Comparison of ENCODE assay signal across 8 cellular contexts in genomic region chr19:10471909-10472308, GRCh38. TPM values are rescaled to one million over a fixed set of nuclear protein-coding genes. Genes with fewer than 3 reads are reported as not detected.
DNase-seq lines count a peak whose midpoint lies in the region; ATAC-seq, FAIRE-seq and TF ChIP-seq lines count a peak whose summit lies in the region.

No MANE protein-coding gene starts in this region.

- no peak overlapping the region for H3K4me3 Mint-ChIP-seq in neural progenitor cell
- no peak overlapping the region for H3K4me3 Mint-ChIP-seq in CD8-positive, alpha-beta memory T cell
- H3K4me3 Mint-ChIP-seq in stimulated activated memory B cell treated with anti-CD40 and anti-IgM and Interleukin-4, amounts not matched to agents 10 μg/mL and 1 μg/mL and 100 μg/mL, for 72 hours = no peak overlapping the region

- ATAC-seq in GM12878 (peak; percentile 79), HG03571 (IDR thresholded peaks at IDR 0.05; ENCODE audit: unreplicated experiment) (no peak)
- no peak for ATAC-seq in stimulated activated memory B cell treated with anti-CD40 and anti-IgM and Interleukin-4, amounts not matched to agents 10 μg/mL and 1 μg/mL and 100 μg/mL, for 72 hours

- H3K27ac ChIP-seq in GM12878 (ENCODE audit: control insufficient read depth, insufficient read depth) (no peak overlapping the region), neural progenitor cell (no peak overlapping the region)
- H3K27ac ChIP-seq in CD8-positive, alpha-beta memory T cell (ENCODE audit: low read depth, low read length) = no peak overlapping the region

- no peak for TF ChIP-seq RAD21 in GM12878 (IDR thresholded peaks at IDR 0.05; ENCODE audit: insufficient read depth, low read depth, low read length)

- no peaks in the 10 kb centered on the region for H3K79me2 ChIP-seq in GM12878 (ENCODE audit: control insufficient read depth, insufficient read depth, low read length)
- H3K79me2 ChIP-seq in neural progenitor cell (ENCODE audit: low read depth) = no peaks in the 10 kb centered on the region

- H3K9ac ChIP-seq in GM12878 (ENCODE audit: control insufficient read depth, insufficient read depth, low read length) (no peak overlapping the region), neural progenitor cell (no peak overlapping the region)

- H3K9me3 Mint-ChIP-seq in neural progenitor cell = no peaks in the 10 kb centered on the region
- no peaks in the 10 kb centered on the region for H3K9me3 Mint-ChIP-seq in CD8-positive, alpha-beta memory T cell
- no peaks in the 10 kb centered on the region for H3K9me3 Mint-ChIP-seq in stimulated activated memory B cell treated with anti-CD40 and anti-IgM and Interleukin-4, amounts not matched to agents 10 μg/mL and 1 μg/mL and 100 μg/mL, for 72 hours

- no peak overlapping the region for H3K27ac Mint-ChIP-seq in neural progenitor cell
- no peak overlapping the region for H3K27ac Mint-ChIP-seq in CD8-positive, alpha-beta memory T cell
- H3K27ac Mint-ChIP-seq in stimulated activated memory B cell treated with anti-CD40 and anti-IgM and Interleukin-4, amounts not matched to agents 10 μg/mL and 1 μg/mL and 100 μg/mL, for 72 hours = no peak overlapping the region

- H3K4me1 ChIP-seq in GM12878 (ENCODE audit: control insufficient read depth, insufficient read depth, low read length) = no peaks in the 10 kb centered on the region
- peaks cover 21% of the 10 kb centered on the region for H3K4me1 ChIP-seq in neural progenitor cell
- no peaks in the 10 kb centered on the region for H3K4me1 ChIP-seq in CD8-positive, alpha-beta memory T cell (ENCODE audit: insufficient read depth, low read length)

- intact Hi-C loops in GM12878 (cut with micrococcal nuclease; ENCODE audit: unreplicated experiment) = no loop called here

- FAIRE-seq in GM12878 (lab: Jason Lieb, UNC) = no peak

- H2AFZ ChIP-seq in GM12878 (ENCODE audit: control insufficient read depth, low read depth, low read length) (no peak overlapping the region), neural progenitor cell (replicated peaks) (no peak overlapping the region)

- RAD21 ChIA-PET in GM12878 (lab: Charles Lee; ENCODE audit: unreplicated experiment) = interaction anchor here (1.0 to 1.4 kb wide), 2 partner anchors 56 to 228 kb away, joined by 3 read pairs; no protein-coding TSS in a partner anchor

- no peaks in the 10 kb centered on the region for H3F3A ChIP-seq in neural progenitor cell (ENCODE audit: low read depth)

- H3K4me3 ChIP-seq in GM12878 = no peak overlapping the region
- no peak overlapping the region for H3K4me3 ChIP-seq in neural progenitor cell
- no peak overlapping the region for H3K4me3 ChIP-seq in CD8-positive, alpha-beta memory T cell (ENCODE audit: low read length)

- no peaks in the 10 kb centered on the region for H3K36me3 Mint-ChIP-seq in neural progenitor cell
- peaks cover under 1 to 5% (median under 1%) of the 10 kb centered on the region in 3 donors for H3K36me3 Mint-ChIP-seq in CD8-positive, alpha-beta memory T cell
- H3K36me3 Mint-ChIP-seq in stimulated activated memory B cell treated with anti-CD40 and anti-IgM and Interleukin-4, amounts not matched to agents 10 μg/mL and 1 μg/mL and 100 μg/mL, for 72 hours = peaks cover 12% of the 10 kb centered on the region

- H3K4me1 Mint-ChIP-seq in neural progenitor cell = peaks cover 13% of the 10 kb centered on the region
- H3K4me1 Mint-ChIP-seq in CD8-positive, alpha-beta memory T cell = peaks cover 0 to 4% (median 0%) of the 10 kb centered on the region in 3 donors
- H3K4me1 Mint-ChIP-seq in stimulated activated memory B cell treated with anti-CD40 and anti-IgM and Interleukin-4, amounts not matched to agents 10 μg/mL and 1 μg/mL and 100 μg/mL, for 72 hours = no peaks in the 10 kb centered on the region

- TF ChIP-seq POLR2A in GM12878 (IDR thresholded peaks at IDR 0.05; ENCODE audit: low read depth, low read length) = no peak

- H3K4me2 ChIP-seq in GM12878 (ENCODE audit: control insufficient read depth, insufficient read depth) (no peak overlapping the region), neural progenitor cell (no peak overlapping the region)

- H4K20me1 ChIP-seq in GM12878 (ENCODE audit: control insufficient read depth, insufficient read depth) = no peaks in the 10 kb centered on the region
- H4K20me1 ChIP-seq in neural progenitor cell (ENCODE audit: low read depth) = no peaks in the 10 kb centered on the region

- BruUV-seq in GM12878 (replicated peaks; lab: Mats Ljungman, UMichigan) = no TSS peak

- POLR2A ChIA-PET in GM12878 (lab: Charles Lee) = interaction anchor here (0.6 kb wide), 4 partner anchors 70 to 1958 kb away, joined by 3 to 5 read pairs (median 4); partner anchors contain the start of gene ZNF414
- POLR2A ChIA-PET in CD8-positive, alpha-beta memory T cell (lab: Charles Lee) = interaction anchor here (0.6 kb wide), 1 partner anchor 10 kb away, joined by 4 read pairs; no protein-coding TSS in a partner anchor

- CTCF ChIA-PET in GM12878 (lab: Yijun Ruan, JAX) = interaction anchor here (0.7 to 2.7 kb wide), 5 partner anchors 11 to 173 kb away, joined by 3 to 7 read pairs (median 4); no protein-coding TSS in a partner anchor
- CTCF ChIA-PET in CD8-positive, alpha-beta memory T cell (lab: Charles Lee) = interaction anchor here (0.9 kb wide), 1 partner anchor 364 kb away, joined by 3 read pairs; the partner anchor contains the start of gene TMED1

- no peak for TF ChIP-seq EP300 in GM12878 (IDR thresholded peaks at IDR 0.05; ENCODE audit: borderline replicate concordance in 1 of 2, control insufficient read depth in 1 of 2, low read depth in 2 of 2, low read length in 2 of 2)

- H3K27me3 Mint-ChIP-seq in neural progenitor cell (ENCODE audit: insufficient read depth, low read depth) = peaks cover 6% of the 10 kb centered on the region
- no peaks in the 10 kb centered on the region for H3K27me3 Mint-ChIP-seq in CD8-positive, alpha-beta memory T cell
- H3K27me3 Mint-ChIP-seq in stimulated activated memory B cell treated with anti-CD40 and anti-IgM and Interleukin-4, amounts not matched to agents 10 μg/mL and 1 μg/mL and 100 μg/mL, for 72 hours = peaks cover 16% of the 10 kb centered on the region

- H3K27me3 ChIP-seq in GM12878 (replicated peaks in 1 of 2; ENCODE audit: control insufficient read depth in 2 of 2, insufficient read depth in 2 of 2, low read length in 1 of 2) (no peaks in the 10 kb centered on the region; a peak in 1 of 4 replicates), neural progenitor cell (no peaks in the 10 kb centered on the region)
- no peaks in the 10 kb centered on the region for H3K27me3 ChIP-seq in CD8-positive, alpha-beta memory T cell (ENCODE audit: insufficient read depth, low read length, poor library complexity, severe bottlenecking)

- H3K9me3 ChIP-seq in GM12878 (replicated peaks; ENCODE audit: control insufficient read depth, insufficient read depth, low read length) = no peaks in the 10 kb centered on the region
- no peaks in the 10 kb centered on the region for H3K9me3 ChIP-seq in neural progenitor cell (ENCODE audit: low read depth)
- no peaks in the 10 kb centered on the region for H3K9me3 ChIP-seq in CD8-positive, alpha-beta memory T cell (ENCODE audit: low read length)

- SMC1A ChIA-PET in GM12878 (lab: Charles Lee; ENCODE audit: uncharacterized antibody, unreplicated experiment) = no interaction called here

- peak; percentile 8 for DNase-seq in activated CD8-positive, alpha-beta memory T cell treated with anti-CD3 and anti-CD28 coated beads, Interleukin-2, amount 50 U/mL, for 1 hour (ENCODE audit: extremely low read depth)
- no peak for DNase-seq in activated CD8-positive, alpha-beta memory T cell treated with anti-CD3 and anti-CD28 coated beads, Interleukin-2, amount 50 U/mL, for 4 hours
- peak; percentile 19 for DNase-seq in NCI-H1694 treated with DMSO at 0.1 percent for 48 hours (lab: John Stamatoyannopoulos, UW)
- no peak for DNase-seq in GM12878 (ENCODE audit: low read depth, low spot score)
- no peak for DNase-seq in neural progenitor cell (ENCODE audit: low spot score)
- no peak for DNase-seq in CD8-positive, alpha-beta memory T cell

- H3K36me3 ChIP-seq in GM12878 (ENCODE audit: control insufficient read depth in 2 of 2, insufficient read depth in 2 of 2, low read length in 1 of 2) (peaks cover 0 to 4% of the 10 kb centered on the region in 2 experiments; a peak in 1 of 4 replicates), neural progenitor cell (no peaks in the 10 kb centered on the region)
- no peaks in the 10 kb centered on the region for H3K36me3 ChIP-seq in CD8-positive, alpha-beta memory T cell (ENCODE audit: insufficient read depth, low read length)

- WGBS in GM12878 (ENCODE audit: insufficient coverage, insufficient replicate concordance, low lambda C conversion rate, missing lambda C conversion rate) = 17% methylated on average over 6 of the region's 6 CpGs

- in situ Hi-C loops in GM12878 (cut with MboI) = no loop called here

- TF ChIP-seq CTCF in GM12878 (IDR thresholded peaks at IDR 0.05 in 2 of 3, conservative IDR thresholded peaks at IDR 0.05 in 1 of 3; ENCODE audit: control insufficient read depth in 2 of 3, extremely low read depth in 1 of 3, insufficient read depth in 1 of 3, low read depth in 3 of 3, low read length in 3 of 3) (peak; percentile 34 to 46 (median 36); a peak in 5 of 6 replicates), neural progenitor cell (IDR thresholded peaks at IDR 0.05) (peak; percentile 45)

RNA-seq across cellular contexts. Expression of gene KEAP1, which starts 31.2 kb away (rescaled TPM):
- 30.3 and 40.1 TPM in 2 replicates for total RNA-seq in GM12878 (2013; cell fraction: nucleolus; rRNA removed)
- total RNA-seq in GM12878 (2014; rRNA removed) = 49.0 and 60.4 TPM in 2 replicates
- 44.3 and 54.7 TPM in 2 replicates for total RNA-seq in GM12878 (2014; rRNA removed; fragmentation: Illumina TruSeq; extraction: Trizol)
- total RNA-seq in GM12878 (2021) = 61.2 and 76.2 TPM in 2 replicates
- 19.1 TPM for polyA plus RNA-seq in GM12878 (2011; ENCODE audit: low read depth)
- polyA plus RNA-seq in GM12878 (2011; rRNA removed) = 23.7 and 42.6 TPM in 2 replicates
- polyA plus RNA-seq in GM12878 (2011; cell fraction: cytosol; rRNA removed) = 45.2 and 63.6 TPM in 2 replicates
- 57.9 and 62.3 TPM in 2 replicates for polyA plus RNA-seq in GM12878 (2011; cell fraction: nucleus; rRNA removed)
- polyA plus RNA-seq in GM12878 (2012) = 31.0 and 33.1 TPM in 2 replicates
- 17.2 and 36.7 TPM in 2 replicates for polyA plus RNA-seq in GM12878 (2014; fragmentation: Illumina TruSeq; extraction: Trizol)
- polyA plus RNA-seq in GM12878 (2014; fragmentation: Nextera tagmentation; extraction: Ambion mirVana) = 1 to 10 TPM; 1.4 to 9.3 TPM
- polyA plus RNA-seq in GM12878 (2014; rRNA removed) = 41.2 and 50.2 TPM in 2 replicates
- 10 to 100 TPM; 83.1 to 87.7 TPM for polyA plus RNA-seq in GM12878 (2016; fragmentation: Nextera tagmentation; extraction: Ambion mirVana)
- polyA minus RNA-seq in GM12878 (2011; rRNA and poly(A)+ RNA removed) = 102 and 125 TPM in 2 replicates
- polyA minus RNA-seq in GM12878 (2011; cell fraction: cytosol; rRNA and poly(A)+ RNA removed) = 29.0 and 35.8 TPM in 2 replicates
- 16.2 and 22.3 TPM in 2 replicates for polyA minus RNA-seq in GM12878 (2011; cell fraction: nucleus; rRNA and poly(A)+ RNA removed)
- 25.2 and 41.7 TPM in 2 replicates for total RNA-seq in neural progenitor cell (ENCODE audit: low replicate concordance)
- 100 to 1,000 TPM; 101 to 107 TPM for total RNA-seq in CD8-positive, alpha-beta memory T cell
- 58.3 TPM for polyA plus RNA-seq in CD8-positive, alpha-beta memory T cell

RNA-seq across cellular contexts. Expression of gene S1PR5, which starts 45.3 kb away (rescaled TPM):
- total RNA-seq in GM12878 (2013; cell fraction: nucleolus; rRNA removed) = not detected in 2 replicates
- total RNA-seq in GM12878 (2014; rRNA removed) (0.11 TPM in 1 of 2 replicates, not detected in the other), GM12878 (2014; rRNA removed; fragmentation: Illumina TruSeq; extraction: Trizol) (0.14 TPM in 1 of 2 replicates, not detected in the other), GM12878 (2021) (not detected in 2 replicates), neural progenitor cell (ENCODE audit: low replicate concordance) (0.15 and 1.1 TPM in 2 replicates)
- polyA plus RNA-seq in GM12878 (2011; ENCODE audit: low read depth) = not detected
- polyA plus RNA-seq in GM12878 (2011; rRNA removed) (0.04 TPM in 1 of 2 replicates, not detected in the other), GM12878 (2014; fragmentation: Illumina TruSeq; extraction: Trizol) (not detected in 2 replicates), GM12878 (2014; fragmentation: Nextera tagmentation; extraction: Ambion mirVana) (not detected), GM12878 (2014; rRNA removed) (0.14 TPM in 1 of 2 replicates, not detected in the other), GM12878 (2016; fragmentation: Nextera tagmentation; extraction: Ambion mirVana) (not detected)
- 0.03 TPM in 1 of 2 replicates, not detected in the other for polyA plus RNA-seq in GM12878 (2011; cell fraction: cytosol; rRNA removed)
- polyA plus RNA-seq in GM12878 (2011; cell fraction: nucleus; rRNA removed) = not detected in 2 replicates
- polyA plus RNA-seq in GM12878 (2012) = not detected in 2 replicates
- polyA minus RNA-seq in GM12878 (2011; rRNA and poly(A)+ RNA removed) = not detected in 2 replicates
- not detected in 2 replicates for polyA minus RNA-seq in GM12878 (2011; cell fraction: cytosol; rRNA and poly(A)+ RNA removed)
- not detected in 2 replicates for polyA minus RNA-seq in GM12878 (2011; cell fraction: nucleus; rRNA and poly(A)+ RNA removed)
- total RNA-seq in CD8-positive, alpha-beta memory T cell = 1 to 10 TPM; 1.5 to 1.8 TPM
- polyA plus RNA-seq in CD8-positive, alpha-beta memory T cell = 90.3 TPM

RNA-seq across cellular contexts. Expression of gene PDE4A, which starts 51.6 kb away (rescaled TPM):
- total RNA-seq in GM12878 (2013; cell fraction: nucleolus; rRNA removed) = 7.4 and 7.7 TPM in 2 replicates
- 1.6 and 1.9 TPM in 2 replicates for total RNA-seq in GM12878 (2014; rRNA removed)
- total RNA-seq in GM12878 (2014; rRNA removed; fragmentation: Illumina TruSeq; extraction: Trizol) = 1.7 and 1.9 TPM in 2 replicates
- total RNA-seq in GM12878 (2021) = 11.1 and 13.3 TPM in 2 replicates
- 6.4 TPM for polyA plus RNA-seq in GM12878 (2011; ENCODE audit: low read depth)
- polyA plus RNA-seq in GM12878 (2011; rRNA removed) = 2.7 and 4.8 TPM in 2 replicates
- 8.4 and 9.3 TPM in 2 replicates for polyA plus RNA-seq in GM12878 (2011; cell fraction: cytosol; rRNA removed)
- polyA plus RNA-seq in GM12878 (2011; cell fraction: nucleus; rRNA removed) = 11.0 and 16.0 TPM in 2 replicates
- 14.3 and 15.7 TPM in 2 replicates for polyA plus RNA-seq in GM12878 (2012)
- 3.5 and 5.0 TPM in 2 replicates for polyA plus RNA-seq in GM12878 (2014; fragmentation: Illumina TruSeq; extraction: Trizol)
- under 1 TPM; 0.24 to 0.46 TPM for polyA plus RNA-seq in GM12878 (2014; fragmentation: Nextera tagmentation; extraction: Ambion mirVana)
- polyA plus RNA-seq in GM12878 (2014; rRNA removed) = 7.1 and 7.9 TPM in 2 replicates
- polyA plus RNA-seq in GM12878 (2016; fragmentation: Nextera tagmentation; extraction: Ambion mirVana) = 1 to 10 TPM; 7.4 to 8.1 TPM
- 7.7 and 10.3 TPM in 2 replicates for polyA minus RNA-seq in GM12878 (2011; rRNA and poly(A)+ RNA removed)
- 7.8 and 9.2 TPM in 2 replicates for polyA minus RNA-seq in GM12878 (2011; cell fraction: cytosol; rRNA and poly(A)+ RNA removed)
- 3.5 TPM in 2 replicates for polyA minus RNA-seq in GM12878 (2011; cell fraction: nucleus; rRNA and poly(A)+ RNA removed)
- total RNA-seq in neural progenitor cell (ENCODE audit: low replicate concordance) = 0.37 and 1.5 TPM in 2 replicates
- total RNA-seq in CD8-positive, alpha-beta memory T cell = 10 to 100 TPM; 21.6 to 22.2 TPM
- 7.5 TPM for polyA plus RNA-seq in CD8-positive, alpha-beta memory T cell

Comparison
In these comparisons a context has a peak if more than half of its experiments do, and no peak if none do; other contexts are left out.
1. DNase-seq: peak in activated CD8-positive, alpha-beta memory T cell treated with anti-CD3 and anti-CD28 coated beads, Interleukin-2, amount 50 U/mL, for 1 hour (single experiment) and NCI-H1694 treated with DMSO at 0.1 percent for 48 hours (single experiment); none in activated CD8-positive, alpha-beta memory T cell treated with anti-CD3 and anti-CD28 coated beads, Interleukin-2, amount 50 U/mL, for 4 hours (single experiment), GM12878 (single experiment), neural progenitor cell (single experiment) and CD8-positive, alpha-beta memory T cell (0 of 5).